21 cellular contexts compared by ENCODE assay signal in genomic region chr16:4159726-4160125, GRCh38.
"Had no signal": no experiment of that assay in that cellular context is flagged by ENCODE, and none has a peak within 500 bp of the region (broad histone marks: within the 10 kb centered on the region; RNA-seq: fewer than 3 reads in every experiment).

No MANE protein-coding gene starts in this region.

- H3K36me3 ChIP-seq: SJSA1 had no signal

- H3K9me3 ChIP-seq: SJSA1, SK-N-SH had no signal

- H3K27ac ChIP-seq: SJSA1 had no signal

- H3K4me3 ChIP-seq: SJSA1 had no signal

- DNase-seq: activated CD4-positive, alpha-beta memory T cell treated with anti-CD3 and anti-CD28 coated beads for 36 hours; activated CD4-positive, alpha-beta T cell treated with anti-CD3 and anti-CD28 coated beads, Interleukin-2, amount 10 ng/mL, durations not matched to agents 7 days and 5 days; activated CD8-positive, alpha-beta memory T cell treated with anti-CD3 and anti-CD28 coated beads, Interleukin-2, amount 50 U/mL, for 4 hours; activated effector memory CD4-positive, alpha-beta T cell treated with Interleukin-2 at 50 U/mL for 16 hours; activated naive CD4-positive, alpha-beta T cell treated with anti-CD3 and anti-CD28 coated beads, Interleukin-2, amount 10 ng/mL, durations not matched to agents 7 days and 5 days; activated naive CD8-positive, alpha-beta T cell treated with anti-CD3 and anti-CD28 coated beads, Interleukin-2, amount 50 U/mL, for 24 hours; activated T-cell treated with anti-CD3 and anti-CD28 coated beads, Interleukin-2, amount 50 U/mL, for 48 hours; anterior cingulate cortex; caudate nucleus; cerebellar nuclear complex; NCI-H1105; NCI-H1417 treated with DMSO at 0.1 percent for 48 hours; NCI-H187 treated with DMSO at 0.1 percent for 48 hours; NCI-H2081; NCI-H226; NCI-H446 treated with DMSO at 0.1 percent for 48 hours; NCI-H524 treated with DMSO at 0.1 percent for 48 hours; SHP77 treated with DMSO at 0.1 percent for 48 hours; SK-N-SH had no signal

- H3K4me1 ChIP-seq: SJSA1 had no signal

- ATAC-seq: activated naive CD8-positive, alpha-beta T cell treated with anti-CD3 and anti-CD28 coated beads, Interleukin-2, amount 50 U/mL, for 24 hours; Panc1 had no signal
